ENCODE assay signal across 8 cellular contexts in genomic region chr20:38863024-38863851, GRCh38. TPM values are rescaled to one million over a fixed set of nuclear protein-coding genes. Genes with fewer than 3 reads are reported as not detected.
A peak's percentile ranks its signal among the peaks of the same experiment; 100 is the strongest.
DNase-seq lines count a peak whose midpoint lies in the region; ATAC-seq and TF ChIP-seq lines count a peak whose summit lies in the region.

No MANE protein-coding gene starts in this region.

- peak overlapping the region; percentile 35 for H3K4me3 Mint-ChIP-seq in activated CD4-positive, alpha-beta memory T cell treated with anti-CD3 and anti-CD28 coated beads for 36 hours

- intact Hi-C loops in activated CD4-positive, alpha-beta memory T cell treated with anti-CD3 and anti-CD28 coated beads for 36 hours (cut with micrococcal nuclease) = loop anchor here (1.0 kb wide), 2 partner anchors 10 to 20 kb away; no protein-coding TSS in a partner anchor

- H3K27me3 Mint-ChIP-seq in activated CD4-positive, alpha-beta memory T cell treated with anti-CD3 and anti-CD28 coated beads for 36 hours = no peaks in the 10 kb centered on the region

- CTCF ChIA-PET in activated CD4-positive, alpha-beta memory T cell treated with anti-CD3 and anti-CD28 coated beads for 36 hours (lab: Charles Lee) = interaction anchor here (0.8 to 1.3 kb wide), 3 partner anchors 10 to 56 kb away, joined by 3 to 4 read pairs (median 3); no protein-coding TSS in a partner anchor
- CTCF ChIA-PET in RWPE1 (lab: Yijun Ruan, JAX) = interaction anchor here (1.0 kb wide), 1 partner anchor 9 kb away, joined by 3 read pairs; no protein-coding TSS in a partner anchor

- POLR2A ChIA-PET in activated CD4-positive, alpha-beta memory T cell treated with anti-CD3 and anti-CD28 coated beads for 36 hours (lab: Charles Lee) = interaction anchor here (0.6 to 2.3 kb wide), 4 partner anchors 9 to 56 kb away, joined by 3 to 12 read pairs (median 5); no protein-coding TSS in a partner anchor
- POLR2A ChIA-PET in RWPE1 (lab: Yijun Ruan, JAX; ENCODE audit: low non-redundant PET) = no interaction called here

- H3K27ac Mint-ChIP-seq in activated CD4-positive, alpha-beta memory T cell treated with anti-CD3 and anti-CD28 coated beads for 36 hours = peak overlapping the region; percentile 89

- TF ChIP-seq CTCF in RWPE1 (conservative IDR thresholded peaks at IDR 0.05; ENCODE audit: low read depth) = no peak

- H3K27ac ChIP-seq in RWPE1 = no peak overlapping the region

- H3K9me3 Mint-ChIP-seq in activated CD4-positive, alpha-beta memory T cell treated with anti-CD3 and anti-CD28 coated beads for 36 hours = no peaks in the 10 kb centered on the region

- peak; percentile 40 for ATAC-seq in HG03439 (IDR thresholded peaks at IDR 0.05; ENCODE audit: unreplicated experiment)

- H3K36me3 Mint-ChIP-seq in activated CD4-positive, alpha-beta memory T cell treated with anti-CD3 and anti-CD28 coated beads for 36 hours = peaks cover 22% of the 10 kb centered on the region

- DNase-seq in SIG-M5 treated with dmso at 0.1 percent for 504 hours (lab: John Stamatoyannopoulos, UW; ENCODE audit: unreplicated experiment) (peak; percentile 73), SIG-M5 (lab: John Stamatoyannopoulos, UW) (no peak), RWPE1 (ENCODE audit: low spot score) (no peak), GDM1 (lab: John Stamatoyannopoulos, UW) (no peak), A172 (ENCODE audit: low spot score) (no peak)
- peak; percentile 85 for DNase-seq in activated CD4-positive, alpha-beta memory T cell treated with anti-CD3 and anti-CD28 coated beads for 36 hours
- peak; percentile 63 for DNase-seq in stimulated activated CD4-positive, alpha-beta T cell treated with anti-CD3 and anti-CD28 coated beads, Interleukin-15, amount 100 ng/mL, for 24 hours

- peaks cover 66% of the 10 kb centered on the region for H3K4me1 Mint-ChIP-seq in activated CD4-positive, alpha-beta memory T cell treated with anti-CD3 and anti-CD28 coated beads for 36 hours (ENCODE audit: low read depth)

RNA-seq across cellular contexts. Expression of gene PPP1R16B, which starts 57.7 kb away (rescaled TPM):
- 100 to 1,000 TPM; 111 to 114 TPM for total RNA-seq in activated CD4-positive, alpha-beta memory T cell treated with anti-CD3 and anti-CD28 coated beads for 36 hours
- 0.14 TPM in 2 replicates for total RNA-seq in A172 (2014; rRNA removed; shearing (Covaris generic))

Comparison
In these comparisons a context has a peak if more than half of its experiments do, and no peak if none do; other contexts are left out.
1. DNase-seq: peak in SIG-M5 treated with dmso at 0.1 percent for 504 hours (single experiment), activated CD4-positive, alpha-beta memory T cell treated with anti-CD3 and anti-CD28 coated beads for 36 hours (single experiment) and stimulated activated CD4-positive, alpha-beta T cell treated with anti-CD3 and anti-CD28 coated beads, Interleukin-15, amount 100 ng/mL, for 24 hours (single experiment); none in SIG-M5 (single experiment), RWPE1 (single experiment), GDM1 (single experiment) and A172 (single experiment).
2. RNA of gene PPP1R16B, which starts 57.7 kb away (total RNA-seq): 111 to 114 TPM in activated CD4-positive, alpha-beta memory T cell treated with anti-CD3 and anti-CD28 coated beads for 36 hours; 0.14 TPM in A172; every median in the first group is over 10 times any median in the second.